In genomic region chr5:7634837-7635236, GRCh38 we compare ENCODE assay signal across 7 cellular contexts.
"Had no signal": no experiment of that assay in that cellular context is flagged by ENCODE, and none has a peak within 500 bp of the region (broad histone marks: within the 10 kb centered on the region; RNA-seq: fewer than 3 reads in every experiment).

No MANE protein-coding gene starts in this region.

- H3K4me1 Mint-ChIP-seq: IgD-negative memory B cell had no signal

- H3K27ac ChIP-seq: HL-60 had no signal

- H3K36me3 Mint-ChIP-seq: IgD-negative memory B cell had no signal

- ATAC-seq: HepG2, K562 had no signal

- H3K27me3 Mint-ChIP-seq: IgD-negative memory B cell had no signal

- H3K27ac Mint-ChIP-seq: IgD-negative memory B cell had no signal

- H3K4me3 ChIP-seq: K562 had no signal

- H3K4me3 Mint-ChIP-seq: IgD-negative memory B cell had no signal

- DNase-seq: IMR-90, KBM-7, KG1 had no signal
